ENCODE assay signal across 15 cellular contexts in genomic region chr1:173860065-173860464, GRCh38. TPM values are rescaled to one million over a fixed set of nuclear protein-coding genes. Genes with fewer than 3 reads are reported as not detected.
"Had no signal": no experiment of that assay in that cellular context is flagged by ENCODE, and none has a peak within 500 bp of the region (broad histone marks: within the 10 kb centered on the region; RNA-seq: fewer than 3 reads in every experiment).

No MANE protein-coding gene starts in this region.

- DNase-seq: activated B cell treated with CpG ODN at 0.5 μM for 24 hours; activated CD4-positive, alpha-beta T cell treated with anti-CD3 and anti-CD28 coated beads, Interleukin-2, amount 50 U/mL, for 1 hour; aorta; dorsolateral prefrontal cortex; glutamatergic neuron; left cardiac atrium; lower lobe of right lung; midbrain; right cardiac atrium; small intestine had no signal

- H3K9me3 Mint-ChIP-seq: activated B cell treated with CpG ODN at 0.5 μM for 24 hours; activated T-helper 17 cell treated with anti-CD3 and anti-CD28 coated beads, Interleukin-2, amount 50 U/mL, for 72 hours; T-helper 1 cell treated with Interleukin-12 subunit alpha and Interleukin-12 subunit beta and Interleukin-4 antibody, amounts not matched to agents 30 μg/mL and 1 μg/mL, for 36 hours had no signal

- H3K27me3 ChIP-seq: dorsolateral prefrontal cortex, esophagus muscularis mucosa, tibial nerve had no signal

- H3K4me3 Mint-ChIP-seq: activated B cell treated with CpG ODN at 0.5 μM for 24 hours; activated T-helper 17 cell treated with anti-CD3 and anti-CD28 coated beads, Interleukin-2, amount 50 U/mL, for 72 hours; T-helper 1 cell treated with Interleukin-12 subunit alpha and Interleukin-12 subunit beta and Interleukin-4 antibody, amounts not matched to agents 30 μg/mL and 1 μg/mL, for 36 hours had no signal

- H3K27ac ChIP-seq: dorsolateral prefrontal cortex, esophagus muscularis mucosa, lower lobe of right lung, tibial nerve had no signal

- H3K27me3 Mint-ChIP-seq: activated B cell treated with CpG ODN at 0.5 μM for 24 hours; activated T-helper 17 cell treated with anti-CD3 and anti-CD28 coated beads, Interleukin-2, amount 50 U/mL, for 72 hours had no signal

- ATAC-seq: activated T-helper 17 cell treated with anti-CD3 and anti-CD28 coated beads, Interleukin-2, amount 50 U/mL, for 72 hours; left cardiac atrium; lower lobe of right lung; right cardiac atrium had no signal

- H3K9me3 ChIP-seq: esophagus muscularis mucosa, lower lobe of right lung, tibial nerve had no signal

- H3K27ac Mint-ChIP-seq: activated B cell treated with CpG ODN at 0.5 μM for 24 hours; activated T-helper 17 cell treated with anti-CD3 and anti-CD28 coated beads, Interleukin-2, amount 50 U/mL, for 72 hours; T-helper 1 cell treated with Interleukin-12 subunit alpha and Interleukin-12 subunit beta and Interleukin-4 antibody, amounts not matched to agents 30 μg/mL and 1 μg/mL, for 36 hours had no signal

- H3K4me3 ChIP-seq: dorsolateral prefrontal cortex, esophagus muscularis mucosa, lower lobe of right lung, tibial nerve had no signal

- FAIRE-seq: small intestine had no signal

RNA-seq across cellular contexts. Expression of gene SERPINC1, which starts 57.1 kb away (rescaled TPM):
- total RNA-seq: aorta, esophagus muscularis mucosa, fibroblast of villous mesenchyme, tibial nerve had no signal
